ENCODE assay signal across 8 cellular contexts in the genomic region with DNA sequence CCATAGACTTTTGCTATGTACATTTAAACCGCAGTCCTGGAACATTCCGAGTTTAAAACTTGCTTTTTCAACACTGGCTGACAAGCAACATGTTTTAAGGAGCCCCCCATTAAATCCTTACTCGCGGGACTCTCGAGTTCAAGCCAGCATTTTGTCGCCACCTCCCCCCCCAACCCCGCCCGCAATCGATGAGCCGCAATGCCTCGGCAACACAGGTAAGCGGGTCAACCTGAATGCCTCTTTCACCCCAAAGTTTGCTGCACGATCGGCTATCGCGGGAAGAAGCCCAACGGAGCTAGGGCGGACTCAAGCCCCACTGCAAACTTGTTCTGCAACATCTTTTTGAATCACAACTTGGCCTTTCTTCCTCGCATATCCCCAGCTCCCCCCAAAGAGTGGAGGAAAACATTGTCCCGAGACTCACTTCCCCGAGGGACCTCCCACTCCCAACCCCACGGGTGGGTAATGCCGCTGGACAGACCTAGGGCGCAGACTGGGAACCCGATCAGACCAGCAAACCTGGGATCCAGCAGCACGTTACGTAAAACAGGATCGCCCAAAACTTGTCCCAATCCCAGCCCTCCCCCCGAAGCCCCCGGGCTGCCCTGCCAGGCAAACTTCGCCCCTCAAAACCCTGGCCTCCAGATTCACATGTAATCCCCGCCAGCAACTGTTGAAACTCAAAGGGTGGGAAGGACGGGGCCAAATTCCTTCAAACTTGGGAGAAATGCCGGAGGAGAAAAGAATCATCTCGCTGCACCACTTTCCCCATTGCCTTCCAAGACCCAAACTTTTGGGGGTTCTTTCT. TPM values are rescaled to one million over a fixed set of nuclear protein-coding genes. Genes with fewer than 3 reads are reported as not detected.
DNase-seq lines count a peak whose midpoint lies in the region; ATAC-seq and TF ChIP-seq lines count a peak whose summit lies in the region.

No MANE protein-coding gene starts in this region.

- in situ Hi-C loops in GM13976 (cut with MboI; ENCODE audit: low sequenced_read_pairs, unreplicated experiment) = loop anchor here (10.0 kb wide), 1 partner anchor 387 kb away; no protein-coding TSS in a partner anchor

- peak overlapping the region; percentile 80 to 98 for H3K4me3 ChIP-seq in foreskin fibroblast (ENCODE audit: low read depth in 1 of 2, low read length in 2 of 2)

- peak; percentile 62 for DNase-seq in activated CD4-positive, alpha-beta T cell treated with anti-CD3 and anti-CD28 coated beads for 36 hours
- DNase-seq in activated CD4-positive, alpha-beta T cell treated with anti-CD3 and anti-CD28 coated beads for 1 hour = no peak
- no peak for DNase-seq in WTC11 (ENCODE audit: low spot score)
- DNase-seq in foreskin fibroblast = peak in 1 of 2 donors; percentile 17
- DNase-seq in progenitor cell of endocrine pancreas (ENCODE audit: low spot score, unreplicated experiment) = no peak
- no peak for DNase-seq in GM10266 (ENCODE audit: extremely low spot score)
- DNase-seq in GM13976 (ENCODE audit: low spot score) = no peak

- TF ChIP-seq CTCF in WTC11 (IDR thresholded peaks at IDR 0.05) (no peak), foreskin fibroblast (IDR thresholded peaks at IDR 0.05; ENCODE audit: low read depth, low read length) (no peak), progenitor cell of endocrine pancreas (IDR thresholded peaks at IDR 0.05; ENCODE audit: unreplicated experiment) (no peak), GM10266 (IDR thresholded peaks at IDR 0.05; ENCODE audit: control insufficient read depth, insufficient read depth, low read depth, missing control alignments) (no peak), GM13976 (IDR thresholded peaks at IDR 0.05; ENCODE audit: borderline replicate concordance, control extremely low read depth, extremely low read depth, insufficient read depth, missing control alignments) (no peak)

- POLR2A ChIA-PET in activated CD4-positive, alpha-beta T cell treated with anti-CD3 and anti-CD28 coated beads for 36 hours (lab: Charles Lee) = interaction anchor here (1.0 to 5.1 kb wide), 9 partner anchors 7 to 582 kb away, joined by 3 to 68 read pairs (median 12); no protein-coding TSS in a partner anchor
- POLR2A ChIA-PET in WTC11 (lab: Charles Lee) = interaction anchor here (0.6 to 5.2 kb wide), 16 partner anchors 15 to 1179 kb away, joined by 3 to 67 read pairs (median 4); no protein-coding TSS in a partner anchor

- no peaks in the 10 kb centered on the region for H3K9me3 Mint-ChIP-seq in activated CD4-positive, alpha-beta T cell treated with anti-CD3 and anti-CD28 coated beads for 36 hours (ENCODE audit: low read depth)
- H3K9me3 Mint-ChIP-seq in WTC11 (no peaks in the 10 kb centered on the region), progenitor cell of endocrine pancreas (ENCODE audit: low read depth) (no peaks in the 10 kb centered on the region)

- H3K4me3 Mint-ChIP-seq in activated CD4-positive, alpha-beta T cell treated with anti-CD3 and anti-CD28 coated beads for 36 hours = peak overlapping the region; percentile 90
- H3K4me3 Mint-ChIP-seq in WTC11 (peak overlapping the region; percentile 98), progenitor cell of endocrine pancreas (ENCODE audit: low read depth) (peak overlapping the region; percentile 98)

- CTCF ChIA-PET in activated CD4-positive, alpha-beta T cell treated with anti-CD3 and anti-CD28 coated beads for 36 hours (lab: Charles Lee) = interaction anchor here (0.8 to 7.5 kb wide), 9 partner anchors 11 to 544 kb away, joined by 3 to 61 read pairs (median 4); no protein-coding TSS in a partner anchor
- CTCF ChIA-PET in WTC11 (lab: Charles Lee) = interaction anchor here (0.6 to 6.0 kb wide), 11 partner anchors 17 to 871 kb away, joined by 3 to 37 read pairs (median 4); no protein-coding TSS in a partner anchor

- intact Hi-C loops in activated CD4-positive, alpha-beta T cell treated with anti-CD3 and anti-CD28 coated beads for 36 hours (cut with DNase I, micrococcal nuclease) = loop anchor here (5.0 to 10.0 kb wide), 10 partner anchors 185 to 1550 kb away; partner anchors contain the start of genes RAD51B (in 2 of the 2), ZFYVE26 (in 2 of the 2), ACTN1 (in 1 of the 2) and PALS1 (in 1 of the 2)

- H3K36me3 Mint-ChIP-seq in activated CD4-positive, alpha-beta T cell treated with anti-CD3 and anti-CD28 coated beads for 36 hours (ENCODE audit: low read depth) = peaks cover 57% of the 10 kb centered on the region
- H3K36me3 Mint-ChIP-seq in WTC11 (peaks cover 50% of the 10 kb centered on the region), progenitor cell of endocrine pancreas (ENCODE audit: insufficient read depth) (peaks cover 48% of the 10 kb centered on the region)

- no peak for ATAC-seq in activated CD4-positive, alpha-beta T cell treated with anti-CD3 and anti-CD28 coated beads for 36 hours
- ATAC-seq in WTC11 = no peak
- no peak for ATAC-seq in HG02840 (IDR thresholded peaks at IDR 0.05; ENCODE audit: low FRiP score, unreplicated experiment)

- no peaks in the 10 kb centered on the region for H3K27me3 Mint-ChIP-seq in activated CD4-positive, alpha-beta T cell treated with anti-CD3 and anti-CD28 coated beads for 36 hours
- no peaks in the 10 kb centered on the region; the same call in 1 of the 2 replicates for H3K27me3 Mint-ChIP-seq in WTC11 (ENCODE audit: low read depth)
- no peaks in the 10 kb centered on the region for H3K27me3 Mint-ChIP-seq in progenitor cell of endocrine pancreas

- peak overlapping the region; percentile 100 for H3K27ac Mint-ChIP-seq in activated CD4-positive, alpha-beta T cell treated with anti-CD3 and anti-CD28 coated beads for 36 hours
- H3K27ac Mint-ChIP-seq in WTC11 (peak overlapping the region; percentile 99), progenitor cell of endocrine pancreas (peak overlapping the region; percentile 100)

- H3K4me1 Mint-ChIP-seq in activated CD4-positive, alpha-beta T cell treated with anti-CD3 and anti-CD28 coated beads for 36 hours = peaks cover 44% of the 10 kb centered on the region
- H3K4me1 Mint-ChIP-seq in WTC11 (peaks cover 47% of the 10 kb centered on the region), progenitor cell of endocrine pancreas (ENCODE audit: low read depth) (peaks cover 40% of the 10 kb centered on the region)

TF ChIP-seq in WTC11, 78 proteins besides CTCF, POLR2A, EP300 and RAD21:
- TF ChIP-seq MLX (CRISPR knock-in tag; IDR thresholded peaks at IDR 0.05) (no peak), CREM (CRISPR knock-in tag; IDR thresholded peaks at IDR 0.05) (no peak), CDX4 (CRISPR knock-in tag; IDR thresholded peaks at IDR 0.05; ENCODE audit: borderline replicate concordance) (no peak), JAZF1 (CRISPR knock-in tag; IDR thresholded peaks at IDR 0.05) (no peak), NFYB (CRISPR knock-in tag; conservative IDR thresholded peaks at IDR 0.05; ENCODE audit: low read depth) (no peak)
- TF ChIP-seq, protein P1, sequence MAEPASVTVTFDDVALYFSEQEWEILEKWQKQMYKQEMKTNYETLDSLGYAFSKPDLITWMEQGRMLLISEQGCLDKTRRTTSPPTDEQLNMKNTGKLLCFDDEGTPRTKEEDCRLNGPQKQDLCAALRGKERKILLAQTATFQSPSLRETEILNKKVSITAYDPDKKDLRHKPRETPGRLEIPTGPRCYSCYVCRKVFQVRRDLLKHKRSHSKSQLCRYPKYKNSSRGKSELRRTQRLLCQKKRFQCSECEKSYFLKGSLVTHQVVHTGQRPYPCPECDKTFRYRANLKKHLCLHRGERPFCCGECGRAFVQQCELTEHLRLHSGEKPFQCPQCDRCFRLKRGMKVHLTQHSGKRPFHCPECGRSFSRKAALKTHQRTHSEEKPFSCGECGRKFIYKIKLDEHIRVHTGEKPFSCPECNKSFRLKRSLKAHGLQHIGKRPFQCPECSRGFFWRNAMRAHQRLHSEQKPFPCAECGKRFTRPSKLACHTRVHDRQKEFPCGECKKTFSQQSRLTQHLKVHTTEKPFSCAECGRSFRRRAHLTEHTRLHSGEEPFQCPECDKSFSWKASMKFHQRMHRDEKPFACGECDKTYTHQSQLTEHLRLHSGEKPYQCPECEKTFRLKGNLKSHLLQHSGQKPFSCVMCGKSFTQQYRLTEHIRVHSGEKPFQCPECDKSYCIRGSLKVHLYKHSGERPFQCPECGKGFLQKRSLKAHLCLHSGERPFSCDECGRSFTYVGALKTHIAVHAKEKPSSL (CRISPR knock-in tag; conservative IDR thresholded peaks at IDR 0.05) = no peak
- TF ChIP-seq, protein P2, sequence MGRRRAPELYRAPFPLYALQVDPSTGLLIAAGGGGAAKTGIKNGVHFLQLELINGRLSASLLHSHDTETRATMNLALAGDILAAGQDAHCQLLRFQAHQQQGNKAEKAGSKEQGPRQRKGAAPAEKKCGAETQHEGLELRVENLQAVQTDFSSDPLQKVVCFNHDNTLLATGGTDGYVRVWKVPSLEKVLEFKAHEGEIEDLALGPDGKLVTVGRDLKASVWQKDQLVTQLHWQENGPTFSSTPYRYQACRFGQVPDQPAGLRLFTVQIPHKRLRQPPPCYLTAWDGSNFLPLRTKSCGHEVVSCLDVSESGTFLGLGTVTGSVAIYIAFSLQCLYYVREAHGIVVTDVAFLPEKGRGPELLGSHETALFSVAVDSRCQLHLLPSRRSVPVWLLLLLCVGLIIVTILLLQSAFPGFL (CRISPR knock-in tag; IDR thresholded peaks at IDR 0.05; ENCODE audit: borderline replicate concordance) = no peak

RNA-seq across cellular contexts. Expression of gene ZFP36L1, which starts 0.6 kb away (rescaled TPM):
- total RNA-seq in activated CD4-positive, alpha-beta T cell treated with anti-CD3 and anti-CD28 coated beads for 36 hours = 10 to 100 TPM; 72.1 to 96.9 TPM
- total RNA-seq in WTC11 (2021) (132 to 150 TPM (median 148 TPM) in 3 replicates), progenitor cell of endocrine pancreas (325 and 368 TPM in 2 replicates)
